1 cellular context compared by ENCODE assay signal in genomic region chr15:32685576-32685975, GRCh38.
TF ChIP-seq lines count a peak whose summit lies in the region.

No MANE protein-coding gene starts in this region.

TF ChIP-seq in HepG2, 621 proteins besides CTCF, POLR2A, EP300 and RAD21:
- TF ChIP-seq ZBTB42 (CRISPR knock-in tag; IDR thresholded peaks at IDR 0.05) (no peak), IKZF1 (IDR thresholded peaks at IDR 0.05) (no peak), ZEB1 (IDR thresholded peaks at IDR 0.05; ENCODE audit: insufficient replicate concordance, low read depth) (no peak), ZNF460 (CRISPR knock-in tag; IDR thresholded peaks at IDR 0.05; ENCODE audit: borderline replicate concordance) (no peak), ZNF777 (CRISPR knock-in tag; IDR thresholded peaks at IDR 0.05) (no peak), ZNF407 (CRISPR knock-in tag; IDR thresholded peaks at IDR 0.05; ENCODE audit: not compliant biosample characterization) (no peak)
